8 cellular contexts compared by ENCODE assay signal in genomic region chr5:168486136-168486879, GRCh38. TPM values are rescaled to one million over a fixed set of nuclear protein-coding genes. Genes with fewer than 3 reads are reported as not detected.
DNase-seq lines count a peak whose midpoint lies in the region; ATAC-seq and TF ChIP-seq lines count a peak whose summit lies in the region.

RARS1 (plus strand) TSS chr5:168486471; CDS start chr5:168486499, 28 bp downstream.

- H3K36me3 ChIP-seq in upper lobe of right lung, result peaks cover 34% of the 10 kb centered on the region

- TF ChIP-seq CTCF in GM13977 (IDR thresholded peaks at IDR 0.05; ENCODE audit: extremely low read depth, insufficient read depth, missing control alignments), result peak; percentile 95
- TF ChIP-seq CTCF in upper lobe of right lung (IDR thresholded peaks at IDR 0.05), result peak; percentile 93

- peaks cover 13% of the 10 kb centered on the region for H3K4me1 ChIP-seq in upper lobe of right lung

- intact Hi-C loops in T-helper 1 cell treated with Interleukin-12 subunit alpha and Interleukin-12 subunit beta and Interleukin-4 antibody, amounts not matched to agents 30 ng/mL and 1 ng/mL, for 36 hours (cut with micrococcal nuclease), result loop anchor here (1.0 to 10.0 kb wide), 7 partner anchors 42 to 1848 kb away; partner anchors contain the start of genes FBLL1, PANK3 and SPDL1
- intact Hi-C loops in left cardiac atrium (cut with DNase I), result loop anchor here (5.0 to 10.0 kb wide), 2 partner anchors 214 to 222 kb away; no protein-coding TSS in a partner anchor
- intact Hi-C loops in posterior vena cava (cut with DNase I), result no loop called here
- intact Hi-C loops in upper lobe of right lung (cut with DNase I), result no loop called here

- H3K4me3 ChIP-seq in upper lobe of right lung, result peak within 1 kb of the TSS; percentile 90

- ATAC-seq in HG02884 (IDR thresholded peaks at IDR 0.05; ENCODE audit: unreplicated experiment), result peak; percentile 75
- peak; percentile 100 for ATAC-seq in left cardiac atrium
- ATAC-seq in upper lobe of right lung, result peak; percentile 100

- H3K9me3 ChIP-seq in upper lobe of right lung, result no peaks in the 10 kb centered on the region

- H3K27me3 ChIP-seq in upper lobe of right lung, result no peaks in the 10 kb centered on the region

- H3K27ac ChIP-seq in upper lobe of right lung, result peak within 1 kb of the TSS; percentile 58

- in situ Hi-C loops in GM13977 (cut with MboI; ENCODE audit: low pct_unique_long_range_greater_than_20kb, low sequenced_read_pairs, unreplicated experiment), result no loop called here

- DNase-seq in GM13977 (ENCODE audit: low spot score) (peak; percentile 90), NCI-H146 treated with DMSO at 0.1 percent for 48 hours (lab: John Stamatoyannopoulos, UW; ENCODE audit: unreplicated experiment) (peak; percentile 61), amniotic stem cell (lab: John Stamatoyannopoulos, UW) (peak; percentile 91), left cardiac atrium (peak; percentile 94), posterior vena cava (ENCODE audit: low spot score) (peak; percentile 98), upper lobe of right lung (peak; percentile 96)

RNA-seq across cellular contexts. Expression of gene RARS1, which starts in this region (rescaled TPM):
- total RNA-seq in T-helper 1 cell treated with Interleukin-12 subunit alpha and Interleukin-12 subunit beta and Interleukin-4 antibody, amounts not matched to agents 30 ng/mL and 1 ng/mL, for 36 hours, result 85.6 and 88.8 TPM in 2 replicates
- total RNA-seq in left cardiac atrium (10 to 100 TPM; 48.8 to 53.0 TPM), posterior vena cava (10 to 100 TPM; 55.9 to 67.6 TPM), upper lobe of right lung (56.6 TPM)

Comparison
In these comparisons a context has a peak if more than half of its experiments do, and no peak if none do; other contexts are left out.
1. Peak in every context shown above with its lines: DNase-seq, ATAC-seq, H3K4me3 ChIP-seq and H3K27ac ChIP-seq.
2. intact Hi-C loops: an anchor here in T-helper 1 cell treated with Interleukin-12 subunit alpha and Interleukin-12 subunit beta and Interleukin-4 antibody, amounts not matched to agents 30 ng/mL and 1 ng/mL, for 36 hours (1.0 to 10.0 kb wide) and left cardiac atrium (5.0 to 10.0 kb wide); none called in posterior vena cava and upper lobe of right lung.